Comparison of ENCODE assay signal across 8 cellular contexts in the genomic region with DNA sequence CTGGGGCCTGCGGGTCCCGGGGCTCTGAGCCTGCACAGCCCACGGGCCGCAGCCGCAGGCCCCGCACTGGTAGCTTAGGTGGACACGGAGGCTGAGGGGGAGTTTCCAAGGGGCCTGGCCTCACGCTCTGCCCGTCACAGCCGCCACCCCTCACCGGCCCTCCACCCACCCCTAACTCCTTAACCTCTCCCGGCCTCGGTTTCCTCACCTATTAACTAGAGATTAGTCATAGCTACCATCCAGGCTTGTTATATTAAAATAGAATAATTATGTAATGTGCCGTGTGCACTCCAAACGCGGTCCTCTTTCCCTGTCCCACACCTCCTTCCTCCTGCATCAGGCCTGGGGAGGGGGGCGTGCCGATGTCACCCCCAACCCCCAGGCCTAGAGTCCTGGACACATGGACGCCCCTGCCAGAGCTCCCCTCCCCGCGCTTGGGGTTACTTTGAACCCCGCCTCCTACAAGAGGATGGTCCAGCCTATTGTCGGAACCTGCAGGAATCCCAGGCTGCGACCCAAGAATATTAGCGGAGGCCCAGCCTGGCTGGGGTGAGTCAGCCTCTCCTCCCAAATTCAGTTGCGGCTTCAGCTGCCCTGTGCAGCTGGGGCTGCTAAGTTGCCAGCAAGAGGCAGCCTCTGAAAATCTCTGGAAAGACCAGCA. TPM values are rescaled to one million over a fixed set of nuclear protein-coding genes. Genes with fewer than 3 reads are reported as not detected.
DNase-seq lines count a peak whose midpoint lies in the region; ATAC-seq and TF ChIP-seq lines count a peak whose summit lies in the region.

No MANE protein-coding gene starts in this region.

- no peaks in the 10 kb centered on the region for H4K20me1 ChIP-seq in DOHH2 (ENCODE audit: control insufficient read depth, insufficient read depth, low read depth, low read length)
- no peaks in the 10 kb centered on the region for H4K20me1 ChIP-seq in PC-9 (ENCODE audit: insufficient read depth)

- 33 to 35% methylated on average over 26 of the region's 26 CpGs for WGBS in ectodermal cell, 2 experiments

- POLR2A ChIA-PET in PC-9 (lab: Charles Lee; ENCODE audit: unreplicated experiment), result interaction anchor here (0.7 kb wide), 2 partner anchors 34 to 41 kb away, joined by 3 read pairs; no protein-coding TSS in a partner anchor

- H3K79me2 ChIP-seq in DOHH2 (ENCODE audit: control insufficient read depth, low read length) (no peaks in the 10 kb centered on the region), PC-9 (ENCODE audit: low read depth) (peaks cover 3% of the 10 kb centered on the region; the same call in 1 of the 2 replicates)

- TF ChIP-seq CTCF in DOHH2 (IDR thresholded peaks at IDR 0.05; ENCODE audit: low read depth, low read length, poor library complexity, severe bottlenecking) (no peak), PC-9 (conservative IDR thresholded peaks at IDR 0.05) (no peak), mucosa of descending colon (IDR thresholded peaks at IDR 0.05) (no peak)

- H3K27ac ChIP-seq in DOHH2 (ENCODE audit: low read depth, low read length), result no peak overlapping the region
- peak overlapping the region; percentile 92 for H3K27ac ChIP-seq in PC-9
- no peak overlapping the region for H3K27ac ChIP-seq in ectodermal cell (ENCODE audit: insufficient read depth, low read depth, low read length, poor library complexity, severe bottlenecking)

- H3K36me3 ChIP-seq in DOHH2 (ENCODE audit: control insufficient read depth, low read length) (no peaks in the 10 kb centered on the region), PC-9 (ENCODE audit: low read depth) (no peaks in the 10 kb centered on the region), ectodermal cell (ENCODE audit: control insufficient read depth, insufficient read depth, low read length) (no peaks in the 10 kb centered on the region), mucosa of descending colon (ENCODE audit: low read depth) (no peaks in the 10 kb centered on the region)

- H3K9me2 ChIP-seq in DOHH2 (replicated peaks; ENCODE audit: control insufficient read depth, low read length), result no peaks in the 10 kb centered on the region
- no peaks in the 10 kb centered on the region for H3K9me2 ChIP-seq in PC-9 (ENCODE audit: insufficient read depth)

- H3F3A ChIP-seq in DOHH2 (ENCODE audit: control insufficient read depth, insufficient read depth), result peaks cover 21% of the 10 kb centered on the region
- H3F3A ChIP-seq in PC-9 (ENCODE audit: insufficient read depth, low read depth), result peaks cover 57% of the 10 kb centered on the region

- peak; percentile 6 for ATAC-seq in mucosa of descending colon
- no peak for ATAC-seq in GM21723 (IDR thresholded peaks at IDR 0.05; ENCODE audit: unreplicated experiment)
- no peak for ATAC-seq in activated CD4-positive, CD25-positive, alpha-beta regulatory T cell treated with anti-CD3 and anti-CD28 coated beads, Interleukin-2, amount 50 U/mL, for 24 hours
- ATAC-seq in GM18505 (IDR thresholded peaks at IDR 0.05; ENCODE audit: unreplicated experiment), result no peak

- no peaks in the 10 kb centered on the region for H3K9me3 ChIP-seq in DOHH2 (ENCODE audit: control insufficient read depth, insufficient read depth, low read length)
- no peaks in the 10 kb centered on the region for H3K9me3 ChIP-seq in PC-9 (ENCODE audit: insufficient read depth, low read depth)
- no peaks in the 10 kb centered on the region for H3K9me3 ChIP-seq in ectodermal cell (ENCODE audit: control insufficient read depth, low read length)
- no peaks in the 10 kb centered on the region for H3K9me3 ChIP-seq in mucosa of descending colon

- DNase-seq in PC-9, result peak; percentile 53 to 70
- DNase-seq in mucosa of descending colon, result peak in 2 of 3 donors; percentile 59 to 78
- DNase-seq in epidermal melanocyte (ENCODE audit: insufficient read length, low spot score), result no peak

- H3K4me3 ChIP-seq in DOHH2 (ENCODE audit: low read length) (peak overlapping the region; percentile 9; the same call in 1 of the 2 replicates), PC-9 (peak overlapping the region; percentile 60; the same call in 1 of the 2 replicates), ectodermal cell (ENCODE audit: insufficient read depth, low read depth, low read length) (peak overlapping the region; percentile 29), mucosa of descending colon (no peak overlapping the region)

- H3K27me3 ChIP-seq in DOHH2 (ENCODE audit: control insufficient read depth, low read length) (peaks cover 59% of the 10 kb centered on the region), PC-9 (ENCODE audit: insufficient read depth, low read depth) (no peaks in the 10 kb centered on the region), ectodermal cell (ENCODE audit: control insufficient read depth, insufficient read depth, low read length, poor library complexity, severe bottlenecking) (peaks cover 38% of the 10 kb centered on the region)

- intact Hi-C loops in PC-9 (cut with micrococcal nuclease; ENCODE audit: unreplicated experiment), result loop anchor here (1.0 kb wide), 1 partner anchor 18 kb away; the partner anchor contains the start of gene SOCS3
- intact Hi-C loops in mucosa of descending colon (cut with DNase I, micrococcal nuclease), result no loop called here

- CTCF ChIA-PET in PC-9 (lab: Charles Lee), result interaction anchor here (0.5 to 0.6 kb wide), 2 partner anchors 28 to 106 kb away, joined by 3 to 18 read pairs; no protein-coding TSS in a partner anchor

- BruUV-seq in PC-9 (replicated peaks; lab: Mats Ljungman, UMichigan), result TSS peak; percentile 25

- 0 out of 2 replicates have a peak overlapping the region, but pooled peaks have one; percentile 58 for H2AFZ ChIP-seq in PC-9

- H3K4me1 ChIP-seq in DOHH2 (ENCODE audit: control insufficient read depth, low read length), result peaks cover 61% of the 10 kb centered on the region
- peaks cover 74% of the 10 kb centered on the region for H3K4me1 ChIP-seq in PC-9 (replicated peaks; ENCODE audit: insufficient read depth)
- peaks cover 11% of the 10 kb centered on the region for H3K4me1 ChIP-seq in ectodermal cell (ENCODE audit: control insufficient read depth, insufficient read depth, low read length)
- H3K4me1 ChIP-seq in mucosa of descending colon (ENCODE audit: low read depth), result peaks cover 23% of the 10 kb centered on the region

- H3K4me2 ChIP-seq in DOHH2 (ENCODE audit: low read length) (peak overlapping the region; percentile 47), PC-9 (peak overlapping the region; percentile 80)

- TF ChIP-seq POLR2A in GM18505 (IDR thresholded peaks at IDR 0.05; ENCODE audit: borderline replicate concordance, extremely low read depth, insufficient read depth, insufficient read length), result no peak

RNA-seq across cellular contexts. Expression of gene SOCS3, which starts 17.3 kb away (rescaled TPM):
- total RNA-seq in PC-9 (2021) (20.7 and 21.7 TPM in 2 replicates), mucosa of descending colon (10 to 100 TPM; 21.9 to 41.3 (median 23.2) TPM)
- polyA plus RNA-seq in ectodermal cell (2013, experiment 1 of 4), result 12.9 TPM
- polyA plus RNA-seq in ectodermal cell (2013, experiment 2 of 4), result 13.9 TPM
- polyA plus RNA-seq in ectodermal cell (2013, experiment 3 of 4), result 9.9 TPM
- polyA plus RNA-seq in ectodermal cell (2013, experiment 4 of 4), result 10.9 TPM

RNA-seq across cellular contexts. Expression of gene PGS1, which starts 35.9 kb away (rescaled TPM):
- total RNA-seq in PC-9 (2021) (37.7 and 40.2 TPM in 2 replicates), mucosa of descending colon (10 to 100 TPM; 36.2 to 54.3 (median 48.8) TPM)
- polyA plus RNA-seq in ectodermal cell (2013, experiment 1 of 4), result 52.4 TPM
- polyA plus RNA-seq in ectodermal cell (2013, experiment 2 of 4), result 50.4 TPM
- polyA plus RNA-seq in ectodermal cell (2013, experiment 3 of 4), result 33.8 TPM
- 36.0 TPM for polyA plus RNA-seq in ectodermal cell (2013, experiment 4 of 4)
